22 cellular contexts compared by ENCODE assay signal in the genomic region with DNA sequence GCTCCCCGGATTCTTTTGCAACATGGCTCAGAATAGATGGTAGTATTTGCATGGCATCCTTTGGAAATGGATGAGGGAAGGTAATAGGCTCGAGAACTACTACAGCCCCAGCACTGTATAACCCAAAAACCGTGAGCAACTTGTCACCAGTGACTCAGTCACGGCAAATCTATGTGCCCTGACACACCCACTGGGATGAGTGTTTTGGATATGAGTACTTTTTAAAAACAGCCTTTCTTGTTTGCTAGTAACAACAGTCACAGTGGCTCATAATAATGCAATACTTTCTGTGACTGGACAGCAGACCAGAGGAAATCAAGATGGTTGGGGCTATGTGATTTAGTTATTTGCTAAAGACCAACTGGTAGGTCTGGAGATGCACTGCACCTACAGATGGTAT.
"Had no signal": no experiment of that assay in that cellular context is flagged by ENCODE, and none has a peak within 500 bp of the region (broad histone marks: within the 10 kb centered on the region; RNA-seq: fewer than 3 reads in every experiment).

No MANE protein-coding gene starts in this region.

- H3K27me3 ChIP-seq: right atrium auricular region, tibial nerve, vagina had no signal

- ATAC-seq: activated CD4-positive, alpha-beta T cell treated with anti-CD3 and anti-CD28 coated beads for 36 hours; activated naive CD4-positive, alpha-beta T cell treated with anti-CD3 and anti-CD28 coated beads, Interleukin-2, amount 50 U/mL, for 72 hours; effector memory CD8-positive, alpha-beta T cell had no signal

- H3K4me1 Mint-ChIP-seq: activated CD4-positive, alpha-beta T cell treated with anti-CD3 and anti-CD28 coated beads for 36 hours; nephron had no signal

- H3K27ac Mint-ChIP-seq: activated CD4-positive, alpha-beta memory T cell treated with anti-CD3 and anti-CD28 coated beads for 36 hours; activated CD4-positive, alpha-beta T cell treated with anti-CD3 and anti-CD28 coated beads for 36 hours; activated naive CD4-positive, alpha-beta T cell treated with anti-CD3 and anti-CD28 coated beads, Interleukin-2, amount 50 U/mL, for 72 hours; effector memory CD8-positive, alpha-beta T cell; nephron; progenitor cell of endocrine pancreas had no signal

- H3K9me3 ChIP-seq: vagina had no signal

- H3K4me3 Mint-ChIP-seq: activated CD4-positive, alpha-beta memory T cell treated with anti-CD3 and anti-CD28 coated beads for 36 hours; activated CD4-positive, alpha-beta T cell treated with anti-CD3 and anti-CD28 coated beads for 36 hours; effector memory CD8-positive, alpha-beta T cell; nephron had no signal

- H3K4me1 ChIP-seq: right atrium auricular region, tibial nerve, vagina had no signal

- H3K27me3 Mint-ChIP-seq: activated CD4-positive, alpha-beta memory T cell treated with anti-CD3 and anti-CD28 coated beads for 36 hours; activated CD4-positive, alpha-beta T cell treated with anti-CD3 and anti-CD28 coated beads for 36 hours; effector memory CD8-positive, alpha-beta T cell; progenitor cell of endocrine pancreas had no signal

- H3K36me3 ChIP-seq: vagina, WERI-Rb-1 had no signal

- H3K4me3 ChIP-seq: right atrium auricular region, skin epidermis, tibial nerve, vagina had no signal

- H3K27ac ChIP-seq: epithelial cell of prostate, right atrium auricular region, skin epidermis, tibial nerve, vagina, WERI-Rb-1 had no signal

- DNase-seq: activated CD4-positive, alpha-beta memory T cell treated with anti-CD3 and anti-CD28 coated beads for 36 hours; activated CD4-positive, alpha-beta T cell treated with anti-CD3 and anti-CD28 coated beads for 36 hours; activated gamma-delta T cell; activated T-cell treated with anti-CD3 and anti-CD28 coated beads, Interleukin-2, amount 50 U/mL, for 48 hours; amniotic stem cell; effector memory CD8-positive, alpha-beta T cell; kidney glomerular epithelial cell; occipital lobe; stimulated activated CD4-positive, alpha-beta T cell treated with anti-CD3 and anti-CD28 coated beads, Interleukin-15, amount 100 ng/mL, for 24 hours; stimulated activated CD4-positive, alpha-beta T cell treated with anti-CD3 and anti-CD28 coated beads, Interleukin-4, amount 100 ng/mL, for 1 hour; stimulated activated naive CD4-positive, alpha-beta T cell; substantia nigra; T-helper 1 cell; WERI-Rb-1 had no signal
